Comparison of ENCODE assay signal across 28 cellular contexts in genomic region chr2:179191110-179191509, GRCh38.
"Had no signal": no experiment of that assay in that cellular context is flagged by ENCODE, and none has a peak within 500 bp of the region (broad histone marks: within the 10 kb centered on the region; RNA-seq: fewer than 3 reads in every experiment).

No MANE protein-coding gene starts in this region.

- H3K9me3 ChIP-seq: pancreas, prostate gland, suprapubic skin, upper lobe of right lung had no signal

- DNase-seq: hypothalamus; islet precursor cell; left ventricle myocardium superior; lower lobe of right lung; mammary epithelial cell; mesenchymal stem cell; naive thymus-derived CD8-positive, alpha-beta T cell; nucleus accumbens; pancreas; posterior cingulate gyrus; retina; right cardiac atrium; sigmoid colon; small intestine; spleen; stimulated activated CD4-positive, alpha-beta T cell treated with anti-CD3 and anti-CD28 coated beads, Interleukin-4, amount 100 ng/mL, for 24 hours; stimulated activated naive CD4-positive, alpha-beta T cell; tibial artery; trophoblast cell; upper lobe of right lung had no signal

- H3K36me3 ChIP-seq: lower lobe of right lung, pancreas, prostate gland, suprapubic skin, thoracic aorta, upper lobe of right lung had no signal

- H3K36me3 Mint-ChIP-seq: stimulated activated effector memory CD8-positive, alpha-beta T cell treated with anti-CD3 and anti-CD28 coated beads, Interleukin-12 subunit alpha, Interleukin-12 subunit beta, amount 100 ng/mL, for 72 hours had no signal

- H3K27ac ChIP-seq: lower lobe of right lung, pancreas, prostate gland, sigmoid colon, spleen, suprapubic skin, thoracic aorta, tibial artery, upper lobe of right lung had no signal

- H3K27me3 Mint-ChIP-seq: stimulated activated naive CD8-positive, alpha-beta T cell treated with anti-CD3 and anti-CD28 coated beads, Interleukin-15, Interleukin-2, amounts not matched to agents 100 ng/mL and 50 ng/mL, for 24 hours had no signal

- H3K27me3 ChIP-seq: pancreas, sigmoid colon, spleen, suprapubic skin, tibial artery, upper lobe of right lung had no signal

- H3K27ac Mint-ChIP-seq: naive thymus-derived CD8-positive, alpha-beta T cell; nephron; stimulated activated effector memory CD8-positive, alpha-beta T cell treated with anti-CD3 and anti-CD28 coated beads, Interleukin-12 subunit alpha, Interleukin-12 subunit beta, amount 100 ng/mL, for 72 hours; stimulated activated naive CD8-positive, alpha-beta T cell treated with anti-CD3 and anti-CD28 coated beads, Interleukin-15, Interleukin-2, amounts not matched to agents 100 ng/mL and 50 ng/mL, for 24 hours had no signal

- ATAC-seq: left ventricle myocardium superior; lower lobe of right lung; naive thymus-derived CD8-positive, alpha-beta T cell; pancreas; right cardiac atrium; stimulated activated effector memory CD8-positive, alpha-beta T cell treated with anti-CD3 and anti-CD28 coated beads, Interleukin-12 subunit alpha, Interleukin-12 subunit beta, amount 100 ng/mL, for 72 hours; upper lobe of right lung had no signal

- H3K4me1 ChIP-seq: lower lobe of right lung, pancreas, prostate gland, suprapubic skin, upper lobe of right lung had no signal

- H3K4me3 ChIP-seq: lower lobe of right lung, pancreas, prostate gland, sigmoid colon, spleen, suprapubic skin, thoracic aorta, tibial artery, upper lobe of right lung had no signal

- H3K4me3 Mint-ChIP-seq: naive thymus-derived CD8-positive, alpha-beta T cell; nephron; neural crest cell; stimulated activated effector memory CD8-positive, alpha-beta T cell treated with anti-CD3 and anti-CD28 coated beads, Interleukin-12 subunit alpha, Interleukin-12 subunit beta, amount 100 ng/mL, for 72 hours; stimulated activated naive CD8-positive, alpha-beta T cell treated with anti-CD3 and anti-CD28 coated beads, Interleukin-15, Interleukin-2, amounts not matched to agents 100 ng/mL and 50 ng/mL, for 24 hours had no signal

- H3K4me1 Mint-ChIP-seq: neural crest cell; stimulated activated effector memory CD8-positive, alpha-beta T cell treated with anti-CD3 and anti-CD28 coated beads, Interleukin-12 subunit alpha, Interleukin-12 subunit beta, amount 100 ng/mL, for 72 hours had no signal

- FAIRE-seq: pancreas, small intestine, urothelium cell line had no signal
